8 cellular contexts compared by ENCODE assay signal in genomic region chr1:21175670-21176581, GRCh38. TPM values are rescaled to one million over a fixed set of nuclear protein-coding genes. Genes with fewer than 3 reads are reported as not detected.
DNase-seq lines count a peak whose midpoint lies in the region; ATAC-seq and TF ChIP-seq lines count a peak whose summit lies in the region.

No MANE protein-coding gene starts in this region.

- peaks cover 7 to 9% (median 9%) of the 10 kb centered on the region in 3 donors for H3K27me3 Mint-ChIP-seq in immature natural killer cell (ENCODE audit: low read depth in 3 of 3)

- no peak for TF ChIP-seq CTCF in spleen (IDR thresholded peaks at IDR 0.05 in 8 of 11, conservative IDR thresholded peaks at IDR 0.05 in 3 of 11)

- no peaks in the 10 kb centered on the region for H3K9me3 ChIP-seq in spleen

- no peak for TF ChIP-seq POLR2A in spleen (IDR thresholded peaks at IDR 0.05)

- DNase-seq in Right ventricle myocardium superior (peak; percentile 57), Right ventricle myocardium inferior (ENCODE audit: missing footprints) (no peak), T-helper 1 cell (peak; percentile 18 to 61 (median 32)), astrocyte of the hippocampus (ENCODE audit: low read depth, low spot score) (peak; percentile 49), immature natural killer cell (peak; percentile 32 to 47 (median 45)), spleen (peak; percentile 91), NCI-H2196 treated with DMSO at 0.1 percent for 48 hours (lab: John Stamatoyannopoulos, UW; ENCODE audit: unreplicated experiment) (no peak)

- peaks cover 33 to 49% of the 10 kb centered on the region in 2 donors for H3K4me1 Mint-ChIP-seq in immature natural killer cell

- WGBS in spleen, 5 donors = 0 to 1% (median 0%) methylated on average over 40 to 69 of the region's 69 CpGs

- peak overlapping the region; percentile 87 to 98 (median 94) for H3K27ac ChIP-seq in spleen

- H3K27ac Mint-ChIP-seq in immature natural killer cell = peak overlapping the region; percentile 86 to 92 (median 89)

- H3K4me1 ChIP-seq in spleen = peaks cover 10 to 55% (median 27%) of the 10 kb centered on the region in 6 donors

- ATAC-seq in Right ventricle myocardium superior (ENCODE audit: poor library complexity) (no peak), Right ventricle myocardium inferior (no peak), HG03354 (IDR thresholded peaks at IDR 0.05; ENCODE audit: poor library complexity, severe bottlenecking, unreplicated experiment) (peak; percentile 19)

- peak overlapping the region; percentile 55 to 95 (median 76) for H3K4me3 ChIP-seq in spleen

- no peaks in the 10 kb centered on the region for H3K27me3 ChIP-seq in spleen (replicated peaks in 1 of 7)

- no peaks in the 10 kb centered on the region for H3K36me3 Mint-ChIP-seq in immature natural killer cell

- H3K9me3 Mint-ChIP-seq in immature natural killer cell = no peaks in the 10 kb centered on the region

- peak overlapping the region; percentile 85 to 96 (median 89) for H3K4me3 Mint-ChIP-seq in immature natural killer cell

- intact Hi-C loops in Right ventricle myocardium superior (cut with DNase I) (no loop called here), Right ventricle myocardium inferior (cut with DNase I) (loop anchor here (5.0 kb wide), 1 partner anchor 194 kb away; no protein-coding TSS in a partner anchor), spleen (cut with DNase I; ENCODE audit: low total_unique reads) (loop anchor here (10.0 kb wide), 1 partner anchor 391 kb away; the partner anchor contains the start of gene HP1BP3)

- peaks cover 0 to 12% (median 0%) of the 10 kb centered on the region in 6 donors for H3K36me3 ChIP-seq in spleen

RNA-seq across cellular contexts. Expression of gene EIF4G3, which starts 0.8 kb away (rescaled TPM):
- 24.7 TPM for total RNA-seq in Right ventricle myocardium superior
- total RNA-seq in Right ventricle myocardium inferior = 25.6 TPM
- 10 to 100 TPM in 2 of 3 donors, 1 to 10 TPM in 1; 7.4 to 21.6 (median 17.9) TPM for polyA plus RNA-seq in immature natural killer cell
- total RNA-seq in spleen = 10 to 100 TPM; 62.7 to 97.3 (median 75.0) TPM
- polyA plus RNA-seq in spleen = 10 to 100 TPM; 14.3 to 18.0 (median 16.7) TPM

Comparison
In these comparisons a context has a peak if more than half of its experiments do, and no peak if none do; other contexts are left out.
1. DNase-seq: peak in Right ventricle myocardium superior (single experiment), T-helper 1 cell (5 of 5), astrocyte of the hippocampus (single experiment), immature natural killer cell (3 of 3) and spleen (single experiment); none in Right ventricle myocardium inferior (single experiment) and NCI-H2196 treated with DMSO at 0.1 percent for 48 hours (single experiment).